ENCODE assay signal across 11 cellular contexts in genomic region chr6:11771473-11772048, GRCh38. TPM values are rescaled to one million over a fixed set of nuclear protein-coding genes. Genes with fewer than 3 reads are reported as not detected.
DNase-seq lines count a peak whose midpoint lies in the region; ATAC-seq, FAIRE-seq and TF ChIP-seq lines count a peak whose summit lies in the region.
"Had no signal": no experiment of that assay in that cellular context is flagged by ENCODE, and none has a peak within 500 bp of the region (broad histone marks: within the 10 kb centered on the region; RNA-seq: fewer than 3 reads in every experiment).

No MANE protein-coding gene starts in this region.

- H3K4me3 Mint-ChIP-seq in dendritic cell treated with granulocyte-macrophage colony-stimulating factor and Interleukin-4, amounts not matched to agents 40 ng/mL and 50 ng/mL, for 4 days, result no peak overlapping the region
- H3K4me3 Mint-ChIP-seq in neural progenitor cell, result no peak overlapping the region
- H3K4me3 Mint-ChIP-seq: B cell had no signal

- no peak for TF ChIP-seq EP300 in A549 (IDR thresholded peaks at IDR 0.05)

- no peaks in the 10 kb centered on the region for H3K36me3 Mint-ChIP-seq in dendritic cell treated with granulocyte-macrophage colony-stimulating factor and Interleukin-4, amounts not matched to agents 40 ng/mL and 50 ng/mL, for 4 days (ENCODE audit: low read depth)
- peaks cover 2% of the 10 kb centered on the region for H3K36me3 Mint-ChIP-seq in neural progenitor cell

- H3K4me1 Mint-ChIP-seq in dendritic cell treated with granulocyte-macrophage colony-stimulating factor and Interleukin-4, amounts not matched to agents 40 ng/mL and 50 ng/mL, for 4 days (ENCODE audit: low read depth), result peaks cover 70% of the 10 kb centered on the region
- peaks cover 19% of the 10 kb centered on the region for H3K4me1 Mint-ChIP-seq in neural progenitor cell
- H3K4me1 Mint-ChIP-seq: B cell had no signal

- H3K27ac ChIP-seq in A549 (peak overlapping the region; percentile 83 to 99), neural progenitor cell (no peak overlapping the region)
- H3K27ac ChIP-seq: cardiac muscle cell had no signal

- H3K27me3 Mint-ChIP-seq in dendritic cell treated with granulocyte-macrophage colony-stimulating factor and Interleukin-4, amounts not matched to agents 40 ng/mL and 50 ng/mL, for 4 days, result no peaks in the 10 kb centered on the region
- H3K27me3 Mint-ChIP-seq in neural progenitor cell (ENCODE audit: insufficient read depth, low read depth), result peaks cover 11% of the 10 kb centered on the region

- no peak overlapping the region for H3K4me3 ChIP-seq in A549
- H3K4me3 ChIP-seq in neural progenitor cell, result no peak overlapping the region
- H3K4me3 ChIP-seq: cardiac muscle cell had no signal

- H3K9ac ChIP-seq in neural progenitor cell, result no peak overlapping the region

- H3K36me3 ChIP-seq in neural progenitor cell, result no peaks in the 10 kb centered on the region
- H3K36me3 ChIP-seq: cardiac muscle cell had no signal

- ATAC-seq in A549, result no peak; a peak in 1 of 6 replicates
- ATAC-seq in GM18870 (IDR thresholded peaks at IDR 0.05; ENCODE audit: unreplicated experiment), result no peak
- ATAC-seq in sciatic nerve, result no peak

- no peak for TF ChIP-seq CTCF in A549 (IDR thresholded peaks at IDR 0.05)
- TF ChIP-seq CTCF in neural progenitor cell (IDR thresholded peaks at IDR 0.05), result no peak

- H3K9me3 ChIP-seq in A549 (0 out of 3 replicates have a peak, but pooled peaks cover 3% of the 10 kb centered on the region), neural progenitor cell (ENCODE audit: low read depth) (no peaks in the 10 kb centered on the region)

- WGBS in A549 (ENCODE audit: missing lambda C conversion rate), result 92% methylated on average over 13 of the region's 13 CpGs

- no peaks in the 10 kb centered on the region for H3F3A ChIP-seq in neural progenitor cell (ENCODE audit: low read depth)

- FAIRE-seq in A549 (lab: Jason Lieb, UNC), result no peak

- H3K4me2 ChIP-seq in A549, result peak overlapping the region; percentile 55
- no peak overlapping the region for H3K4me2 ChIP-seq in neural progenitor cell

- DNase-seq in A549 (ENCODE audit: low read depth in 1 of 2, low spot score in 1 of 2) (no peak), M059J (ENCODE audit: low read depth) (peak; percentile 62), neural progenitor cell (ENCODE audit: low spot score) (no peak), SHP77 (lab: John Stamatoyannopoulos, UW) (no peak), pons (ENCODE audit: low spot score) (no peak), sciatic nerve (ENCODE audit: low spot score) (no peak)
- DNase-seq: NCI-H1417 treated with DMSO at 0.1 percent for 48 hours had no signal

- peak overlapping the region; percentile 88 for H3K27ac Mint-ChIP-seq in dendritic cell treated with granulocyte-macrophage colony-stimulating factor and Interleukin-4, amounts not matched to agents 40 ng/mL and 50 ng/mL, for 4 days
- peak overlapping the region; percentile 0 for H3K27ac Mint-ChIP-seq in neural progenitor cell
- H3K27ac Mint-ChIP-seq: B cell had no signal

- H4K20me1 ChIP-seq in neural progenitor cell (ENCODE audit: low read depth), result no peaks in the 10 kb centered on the region

- no peaks in the 10 kb centered on the region for H3K27me3 ChIP-seq in neural progenitor cell
- H3K27me3 ChIP-seq: cardiac muscle cell had no signal

- no peak overlapping the region for H2AFZ ChIP-seq in neural progenitor cell (replicated peaks)

- no peak for TF ChIP-seq RAD21 in A549 (conservative IDR thresholded peaks at IDR 0.05 in 1 of 2, IDR thresholded peaks at IDR 0.05 in 1 of 2)

- intact Hi-C loops in dendritic cell treated with granulocyte-macrophage colony-stimulating factor and Interleukin-4, amounts not matched to agents 40 ng/mL and 50 ng/mL, for 4 days (cut with micrococcal nuclease), result loop anchor here (2.0 kb wide), 1 partner anchor 39 kb away; no protein-coding TSS in a partner anchor
- intact Hi-C loops in sciatic nerve (cut with DNase I), result no loop called here

- H3K79me2 ChIP-seq in neural progenitor cell (ENCODE audit: low read depth), result no peaks in the 10 kb centered on the region

- POLR2A ChIA-PET in A549 (lab: Yijun Ruan, JAX), result interaction anchor here (0.6 to 2.5 kb wide), 6 partner anchors 39 to 241 kb away, joined by 3 to 8 read pairs (median 7); partner anchors contain the start of gene HIVEP1

- no peak for TF ChIP-seq POLR2A in A549 (IDR thresholded peaks at IDR 0.05; ENCODE audit: low read length)

- H3K4me1 ChIP-seq in A549, result peaks cover 51% of the 10 kb centered on the region
- peaks cover 13% of the 10 kb centered on the region for H3K4me1 ChIP-seq in neural progenitor cell

- H3K9me3 Mint-ChIP-seq in dendritic cell treated with granulocyte-macrophage colony-stimulating factor and Interleukin-4, amounts not matched to agents 40 ng/mL and 50 ng/mL, for 4 days, result no peaks in the 10 kb centered on the region
- H3K9me3 Mint-ChIP-seq in neural progenitor cell, result peaks cover 5% of the 10 kb centered on the region

- CTCF ChIA-PET in A549 (lab: Yijun Ruan, JAX), result interaction anchor here (0.7 to 2.6 kb wide), 3 partner anchors 12 to 116 kb away, joined by 3 to 8 read pairs (median 3); no protein-coding TSS in a partner anchor

TF ChIP-seq in A549, 52 proteins besides CTCF, POLR2A, EP300 and RAD21:
- TF ChIP-seq GATA3 (IDR thresholded peaks at IDR 0.05; ENCODE audit: borderline replicate concordance) (no peak), EHF (CRISPR knock-in tag; IDR thresholded peaks at IDR 0.05) (no peak), FOSB (CRISPR knock-in tag; IDR thresholded peaks at IDR 0.05) (no peak), EHMT2 (IDR thresholded peaks at IDR 0.05; ENCODE audit: low read depth) (no peak), FOXS1 (CRISPR knock-in tag; IDR thresholded peaks at IDR 0.05) (no peak), CBX8 (IDR thresholded peaks at IDR 0.05) (no peak), NFE2L2 (conservative IDR thresholded peaks at IDR 0.05; ENCODE audit: low read length) (no peak), FOSL2 (IDR thresholded peaks at IDR 0.05) (no peak), FOSL2 (CRISPR knock-in tag; IDR thresholded peaks at IDR 0.05) (no peak), SREBF2 (IDR thresholded peaks at IDR 0.05) (no peak), RFX5 (IDR thresholded peaks at IDR 0.05) (no peak), RARB (CRISPR knock-in tag; IDR thresholded peaks at IDR 0.05) (no peak), JUN (IDR thresholded peaks at IDR 0.05) (no peak), PBX3 (IDR thresholded peaks at IDR 0.05) (no peak), CHD4 (IDR thresholded peaks at IDR 0.05; ENCODE audit: borderline replicate concordance) (no peak), HEYL (CRISPR knock-in tag; IDR thresholded peaks at IDR 0.05) (no peak), MAZ (IDR thresholded peaks at IDR 0.05; ENCODE audit: borderline replicate concordance, low read depth, low read length) (no peak), CEBPB (IDR thresholded peaks at IDR 0.05) (no peak), HDAC2 (IDR thresholded peaks at IDR 0.05) (no peak)
- TF ChIP-seq, protein P1, sequence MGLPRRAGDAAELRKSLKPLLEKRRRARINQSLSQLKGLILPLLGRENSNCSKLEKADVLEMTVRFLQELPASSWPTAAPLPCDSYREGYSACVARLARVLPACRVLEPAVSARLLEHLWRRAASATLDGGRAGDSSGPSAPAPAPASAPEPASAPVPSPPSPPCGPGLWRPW (IDR thresholded peaks at IDR 0.05), result no peak
- TF ChIP-seq, protein P2, sequence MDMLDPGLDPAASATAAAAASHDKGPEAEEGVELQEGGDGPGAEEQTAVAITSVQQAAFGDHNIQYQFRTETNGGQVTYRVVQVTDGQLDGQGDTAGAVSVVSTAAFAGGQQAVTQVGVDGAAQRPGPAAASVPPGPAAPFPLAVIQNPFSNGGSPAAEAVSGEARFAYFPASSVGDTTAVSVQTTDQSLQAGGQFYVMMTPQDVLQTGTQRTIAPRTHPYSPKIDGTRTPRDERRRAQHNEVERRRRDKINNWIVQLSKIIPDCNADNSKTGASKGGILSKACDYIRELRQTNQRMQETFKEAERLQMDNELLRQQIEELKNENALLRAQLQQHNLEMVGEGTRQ (IDR thresholded peaks at IDR 0.05), result no peak

RNA-seq across cellular contexts. Expression of gene ADTRP, which starts 7.0 kb away (rescaled TPM):
- polyA plus RNA-seq in A549 (2011; rRNA removed) (0.57 and 0.82 TPM in 2 replicates), A549 (2017; fragmentation: RNase III; extraction: RNeasy Plus Mini Kit Qiagen cat#74134 plus additional on column Dnase treatment) (0.35 to 0.59 TPM (median 0.42 TPM) in 3 replicates)
- polyA plus RNA-seq in A549 (2012; cell fraction: cytosol; rRNA removed), result 0.12 and 0.21 TPM in 2 replicates
- polyA plus RNA-seq in A549 (2012; cell fraction: nucleus; rRNA removed), result 0.11 and 0.19 TPM in 2 replicates
- polyA minus RNA-seq in A549 (2011; rRNA and poly(A)+ RNA removed), result 0.25 and 0.44 TPM in 2 replicates
- 1.4 TPM in 2 replicates for total RNA-seq in M059J (2014; rRNA removed; shearing (Covaris generic))
- total RNA-seq in neural progenitor cell (ENCODE audit: low replicate concordance) (not detected in 2 replicates), sciatic nerve (0.76 TPM)
- total RNA-seq: cardiac muscle cell had no signal
- polyA plus RNA-seq: cardiac muscle cell had no signal
